Comparison of ENCODE assay signal across 17 cellular contexts in genomic region chr1:244305776-244306341, GRCh38.
DNase-seq lines count a peak whose midpoint lies in the region; ATAC-seq, FAIRE-seq and TF ChIP-seq lines count a peak whose summit lies in the region.
"Had no signal": no experiment of that assay in that cellular context is flagged by ENCODE, and none has a peak within 500 bp of the region (broad histone marks: within the 10 kb centered on the region; RNA-seq: fewer than 3 reads in every experiment).

No MANE protein-coding gene starts in this region.

- no peaks in the 10 kb centered on the region for H3K36me3 ChIP-seq in kidney (ENCODE audit: control insufficient read depth in 1 of 2, insufficient read depth in 2 of 2, low read length in 2 of 2)
- H3K36me3 ChIP-seq: HAP-1 had no signal

- peaks cover 7% of the 10 kb centered on the region for H3K36me3 Mint-ChIP-seq in natural killer cell
- peaks cover 9% of the 10 kb centered on the region for H3K36me3 Mint-ChIP-seq in natural killer cell treated with Interleukin-12 subunit alpha and Interleukin-12 subunit beta and Interleukin-15 and Interleukin-18, amount 100 ng/mL, for 72 hours
- H3K36me3 Mint-ChIP-seq: CD4-positive, CD25-positive, alpha-beta regulatory T cell had no signal

- H3K4me1 Mint-ChIP-seq in natural killer cell: peaks cover 35 to 43% of the 10 kb centered on the region in 2 donors
- peaks cover 17 to 25% of the 10 kb centered on the region in 2 donors for H3K4me1 Mint-ChIP-seq in natural killer cell treated with Interleukin-12 subunit alpha and Interleukin-12 subunit beta and Interleukin-15 and Interleukin-18, amount 100 ng/mL, for 72 hours (ENCODE audit: low read depth in 2 of 2)
- H3K4me1 Mint-ChIP-seq: CD4-positive, CD25-positive, alpha-beta regulatory T cell had no signal

- H3K27ac ChIP-seq in coronary artery (no peak overlapping the region), kidney (ENCODE audit: low read depth in 2 of 2, low read length in 2 of 2) (peak overlapping the region in 1 of 2 donors; percentile 32)
- H3K27ac ChIP-seq: GM23248 had no signal

- no peak for DNase-seq in natural killer cell
- no peak for DNase-seq in natural killer cell treated with Interleukin-12 subunit alpha and Interleukin-12 subunit beta and Interleukin-15 and Interleukin-18, amount 100 ng/mL, for 72 hours (ENCODE audit: low spot score)
- DNase-seq in coronary artery (ENCODE audit: low spot score): peak; percentile 22
- DNase-seq in kidney: peak; percentile 39
- no peak for DNase-seq in ureter (ENCODE audit: low spot score)
- DNase-seq: C1 segment of cervical spinal cord; Caco-2; CD4-positive, CD25-positive, alpha-beta regulatory T cell; GM23248 had no signal

- FAIRE-seq in kidney (lab: Jason Lieb, UNC): no peak
- FAIRE-seq: D721Med, G401.6, GM12891, GM18507, HepG2 had no signal

- peaks cover 7 to 14% of the 10 kb centered on the region in 2 donors for H3K4me1 ChIP-seq in kidney (ENCODE audit: control insufficient read depth in 1 of 2, insufficient read depth in 1 of 2, low read depth in 1 of 2, low read length in 2 of 2)
- H3K4me1 ChIP-seq: HAP-1 had no signal

- ATAC-seq in natural killer cell (no peak), GM18502 (IDR thresholded peaks at IDR 0.05; ENCODE audit: poor library complexity, unreplicated experiment) (no peak)
- ATAC-seq in natural killer cell treated with Interleukin-12 subunit alpha and Interleukin-12 subunit beta and Interleukin-15 and Interleukin-18, amount 100 ng/mL, for 72 hours: no peak
- ATAC-seq: HepG2 had no signal

- H3K27ac Mint-ChIP-seq in natural killer cell: peak overlapping the region; percentile 1 to 9
- H3K27ac Mint-ChIP-seq in natural killer cell treated with Interleukin-12 subunit alpha and Interleukin-12 subunit beta and Interleukin-15 and Interleukin-18, amount 100 ng/mL, for 72 hours: peak overlapping the region in 1 of 2 donors; percentile 12
- H3K27ac Mint-ChIP-seq: B cell; CD4-positive, CD25-positive, alpha-beta regulatory T cell had no signal

- no peaks in the 10 kb centered on the region for H3K27me3 Mint-ChIP-seq in natural killer cell (ENCODE audit: low read depth in 2 of 2)
- H3K27me3 Mint-ChIP-seq in natural killer cell treated with Interleukin-12 subunit alpha and Interleukin-12 subunit beta and Interleukin-15 and Interleukin-18, amount 100 ng/mL, for 72 hours: no peaks in the 10 kb centered on the region
- H3K27me3 Mint-ChIP-seq: B cell; CD4-positive, CD25-positive, alpha-beta regulatory T cell had no signal

- intact Hi-C loops in natural killer cell (cut with micrococcal nuclease) (no loop called here), kidney (cut with DNase I) (no loop called here)

- peaks cover 2% of the 10 kb centered on the region in 2 donors for H3K9me3 Mint-ChIP-seq in natural killer cell
- H3K9me3 Mint-ChIP-seq in natural killer cell treated with Interleukin-12 subunit alpha and Interleukin-12 subunit beta and Interleukin-15 and Interleukin-18, amount 100 ng/mL, for 72 hours: peaks cover 3% of the 10 kb centered on the region

- no peak overlapping the region for H3K4me3 ChIP-seq in coronary artery
- no peak overlapping the region for H3K4me3 ChIP-seq in kidney (ENCODE audit: low read length in 2 of 2)
- H3K4me3 ChIP-seq: GM23248, HAP-1 had no signal

- H3K9me3 ChIP-seq in kidney (ENCODE audit: control insufficient read depth in 1 of 2, low read length in 2 of 2): no peaks in the 10 kb centered on the region

- TF ChIP-seq CTCF in natural killer cell (IDR thresholded peaks at IDR 0.05): no peak
- no peak for TF ChIP-seq CTCF in coronary artery (IDR thresholded peaks at IDR 0.05)
- TF ChIP-seq CTCF in kidney (IDR thresholded peaks at IDR 0.05; ENCODE audit: borderline replicate concordance, extremely low read depth, insufficient read depth): no peak

- H3K9ac ChIP-seq in kidney (ENCODE audit: low read length in 2 of 2): no peak overlapping the region
- H3K9ac ChIP-seq: GM23248 had no signal

- no peak overlapping the region for H3K4me3 Mint-ChIP-seq in natural killer cell
- no peak overlapping the region for H3K4me3 Mint-ChIP-seq in natural killer cell treated with Interleukin-12 subunit alpha and Interleukin-12 subunit beta and Interleukin-15 and Interleukin-18, amount 100 ng/mL, for 72 hours
- H3K4me3 Mint-ChIP-seq: B cell; CD4-positive, CD25-positive, alpha-beta regulatory T cell had no signal

Comparison
In these comparisons a context has a peak if more than half of its experiments do, and no peak if none do; other contexts are left out.
1. DNase-seq: peak in coronary artery (single experiment) and kidney (single experiment); none in natural killer cell (single experiment), natural killer cell treated with Interleukin-12 subunit alpha and Interleukin-12 subunit beta and Interleukin-15 and Interleukin-18, amount 100 ng/mL, for 72 hours (single experiment) and ureter (single experiment).